1 cellular context compared by ENCODE assay signal in the genomic region with DNA sequence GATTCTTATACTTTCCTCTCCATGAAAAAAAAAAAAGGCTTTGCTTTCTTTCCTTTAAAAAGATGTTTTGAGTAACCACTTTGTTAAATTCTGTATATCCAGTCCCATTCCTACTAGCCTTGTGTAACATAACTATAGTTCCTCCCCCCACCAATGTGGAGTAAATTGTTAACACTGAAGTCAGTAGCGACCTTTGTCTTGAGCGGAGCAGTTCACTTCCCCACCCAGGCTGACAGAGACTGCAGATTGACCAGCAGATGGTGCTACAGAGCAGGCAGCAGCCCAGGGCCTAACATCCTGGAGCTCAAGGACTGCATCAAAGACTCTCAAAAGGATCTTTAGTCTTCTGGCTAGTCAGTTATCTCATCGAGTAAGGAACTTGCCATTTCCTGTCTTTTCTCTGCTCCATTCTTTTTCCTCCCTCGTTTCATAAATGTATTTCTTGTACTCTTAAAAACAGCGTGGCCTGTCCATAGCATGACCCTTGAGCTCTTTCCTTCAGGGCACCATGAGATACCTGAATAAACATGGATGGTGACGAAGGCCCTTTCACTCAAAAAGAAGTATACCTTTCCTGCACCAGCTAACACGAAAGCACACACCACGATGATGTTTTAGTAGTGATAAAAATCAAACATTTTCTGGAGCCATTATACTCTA.
TF ChIP-seq lines count a peak whose summit lies in the region.

No MANE protein-coding gene starts in this region.

TF ChIP-seq in HepG2, 621 proteins besides CTCF, POLR2A, EP300 and RAD21 (continued from another document and continues in another):
- TF ChIP-seq, protein P1, sequence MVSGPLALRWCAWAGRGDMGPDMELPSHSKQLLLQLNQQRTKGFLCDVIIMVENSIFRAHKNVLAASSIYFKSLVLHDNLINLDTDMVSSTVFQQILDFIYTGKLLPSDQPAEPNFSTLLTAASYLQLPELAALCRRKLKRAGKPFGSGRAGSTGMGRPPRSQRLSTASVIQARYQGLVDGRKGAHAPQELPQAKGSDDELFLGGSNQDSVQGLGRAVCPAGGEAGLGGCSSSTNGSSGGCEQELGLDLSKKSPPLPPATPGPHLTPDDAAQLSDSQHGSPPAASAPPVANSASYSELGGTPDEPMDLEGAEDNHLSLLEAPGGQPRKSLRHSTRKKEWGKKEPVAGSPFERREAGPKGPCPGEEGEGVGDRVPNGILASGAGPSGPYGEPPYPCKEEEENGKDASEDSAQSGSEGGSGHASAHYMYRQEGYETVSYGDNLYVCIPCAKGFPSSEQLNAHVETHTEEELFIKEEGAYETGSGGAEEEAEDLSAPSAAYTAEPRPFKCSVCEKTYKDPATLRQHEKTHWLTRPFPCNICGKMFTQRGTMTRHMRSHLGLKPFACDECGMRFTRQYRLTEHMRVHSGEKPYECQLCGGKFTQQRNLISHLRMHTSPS (CRISPR knock-in tag; IDR thresholded peaks at IDR 0.05; ENCODE audit: low read depth), result no peak
- TF ChIP-seq NCOA2 (CRISPR knock-in tag; IDR thresholded peaks at IDR 0.05) (peak; percentile 53; the same call in 1 of the 2 replicates), AGO2 (optimal IDR thresholded peaks at IDR 0.05; ENCODE audit: low read depth, low read length) (no peak), HNF4A (CRISPR knock-in tag; IDR thresholded peaks at IDR 0.05) (peak; percentile 88), JUND (CRISPR knock-in tag; IDR thresholded peaks at IDR 0.05) (0 out of 2 replicates have a peak, but pooled peaks have one; percentile 31), KDM3A (CRISPR knock-in tag; IDR thresholded peaks at IDR 0.05; ENCODE audit: low read depth) (no peak), GTF2F1 (IDR thresholded peaks at IDR 0.05; ENCODE audit: low read length) (no peak), ZNF567 (CRISPR knock-in tag; IDR thresholded peaks at IDR 0.05; ENCODE audit: borderline replicate concordance) (no peak), ZNF556 (CRISPR knock-in tag; IDR thresholded peaks at IDR 0.05; ENCODE audit: borderline replicate concordance) (peak; percentile 56; the same call in 1 of the 2 replicates), SP140L (CRISPR knock-in tag; IDR thresholded peaks at IDR 0.05; ENCODE audit: borderline replicate concordance) (no peak), RBAK (CRISPR knock-in tag; IDR thresholded peaks at IDR 0.05) (no peak), CBFB (CRISPR knock-in tag; IDR thresholded peaks at IDR 0.05) (no peak), MYC (CRISPR knock-in tag; IDR thresholded peaks at IDR 0.05; ENCODE audit: borderline replicate concordance) (peak; percentile 40; the same call in 1 of the 2 replicates), KMT2A (CRISPR knock-in tag; IDR thresholded peaks at IDR 0.05) (0 out of 2 replicates have a peak, but pooled peaks have one; percentile 40), ZNF547 (CRISPR knock-in tag; IDR thresholded peaks at IDR 0.05) (no peak), ZNF577 (CRISPR knock-in tag; IDR thresholded peaks at IDR 0.05; ENCODE audit: borderline replicate concordance, low read depth) (no peak), ZNF772 (CRISPR knock-in tag; IDR thresholded peaks at IDR 0.05) (no peak), ZNF713 (CRISPR knock-in tag; IDR thresholded peaks at IDR 0.05) (no peak), SPEN (CRISPR knock-in tag; IDR thresholded peaks at IDR 0.05; ENCODE audit: low read depth) (0 out of 2 replicates have a peak, but pooled peaks have one; percentile 28), CREB1 (IDR thresholded peaks at IDR 0.05) (no peak), CREB1 (CRISPR knock-in tag; IDR thresholded peaks at IDR 0.05) (peak; percentile 42; the same call in 1 of the 2 replicates), MIER2 (CRISPR knock-in tag; IDR thresholded peaks at IDR 0.05) (peak; percentile 59; the same call in 1 of the 2 replicates), FOXK2 (IDR thresholded peaks at IDR 0.05) (no peak), PCBP1 (IDR thresholded peaks at IDR 0.05; ENCODE audit: borderline replicate concordance, low read depth, low read length) (no peak), GATA4 (IDR thresholded peaks at IDR 0.05; ENCODE audit: borderline replicate concordance, low read depth) (no peak), MTF1 (CRISPR knock-in tag; IDR thresholded peaks at IDR 0.05) (no peak), RNF2 (conservative IDR thresholded peaks at IDR 0.05; ENCODE audit: low read depth) (no peak), ZNF256 (CRISPR knock-in tag; conservative IDR thresholded peaks at IDR 0.05) (no peak), NONO (IDR thresholded peaks at IDR 0.05) (no peak), NONO (CRISPR knock-in tag; conservative IDR thresholded peaks at IDR 0.05) (peak; percentile 51; the same call in 1 of the 2 replicates), SIX4 (CRISPR knock-in tag; IDR thresholded peaks at IDR 0.05) (no peak), BHLHE40 (IDR thresholded peaks at IDR 0.05; ENCODE audit: low read length) (no peak), HNRNPL (IDR thresholded peaks at IDR 0.05; ENCODE audit: low read depth, low read length) (no peak), ETV5 (CRISPR knock-in tag; IDR thresholded peaks at IDR 0.05; ENCODE audit: borderline replicate concordance) (peak; percentile 57; the same call in 1 of the 2 replicates), POLR2G (IDR thresholded peaks at IDR 0.05; ENCODE audit: low read depth, low read length) (no peak), TEAD2 (CRISPR knock-in tag; IDR thresholded peaks at IDR 0.05) (no peak), EZH2 (conservative IDR thresholded peaks at IDR 0.05; ENCODE audit: low read depth, low read length) (no peak)
- TF ChIP-seq, protein P2, sequence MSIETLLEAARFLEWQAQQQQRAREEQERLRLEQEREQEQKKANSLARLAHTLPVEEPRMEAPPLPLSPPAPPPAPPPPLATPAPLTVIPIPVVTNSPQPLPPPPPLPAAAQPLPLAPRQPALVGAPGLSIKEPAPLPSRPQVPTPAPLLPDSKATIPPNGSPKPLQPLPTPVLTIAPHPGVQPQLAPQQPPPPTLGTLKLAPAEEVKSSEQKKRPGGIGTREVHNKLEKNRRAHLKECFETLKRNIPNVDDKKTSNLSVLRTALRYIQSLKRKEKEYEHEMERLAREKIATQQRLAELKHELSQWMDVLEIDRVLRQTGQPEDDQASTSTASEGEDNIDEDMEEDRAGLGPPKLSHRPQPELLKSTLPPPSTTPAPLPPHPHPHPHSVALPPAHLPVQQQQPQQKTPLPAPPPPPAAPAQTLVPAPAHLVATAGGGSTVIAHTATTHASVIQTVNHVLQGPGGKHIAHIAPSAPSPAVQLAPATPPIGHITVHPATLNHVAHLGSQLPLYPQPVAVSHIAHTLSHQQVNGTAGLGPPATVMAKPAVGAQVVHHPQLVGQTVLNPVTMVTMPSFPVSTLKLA (IDR thresholded peaks at IDR 0.05), result no peak
- TF ChIP-seq, protein P3, sequence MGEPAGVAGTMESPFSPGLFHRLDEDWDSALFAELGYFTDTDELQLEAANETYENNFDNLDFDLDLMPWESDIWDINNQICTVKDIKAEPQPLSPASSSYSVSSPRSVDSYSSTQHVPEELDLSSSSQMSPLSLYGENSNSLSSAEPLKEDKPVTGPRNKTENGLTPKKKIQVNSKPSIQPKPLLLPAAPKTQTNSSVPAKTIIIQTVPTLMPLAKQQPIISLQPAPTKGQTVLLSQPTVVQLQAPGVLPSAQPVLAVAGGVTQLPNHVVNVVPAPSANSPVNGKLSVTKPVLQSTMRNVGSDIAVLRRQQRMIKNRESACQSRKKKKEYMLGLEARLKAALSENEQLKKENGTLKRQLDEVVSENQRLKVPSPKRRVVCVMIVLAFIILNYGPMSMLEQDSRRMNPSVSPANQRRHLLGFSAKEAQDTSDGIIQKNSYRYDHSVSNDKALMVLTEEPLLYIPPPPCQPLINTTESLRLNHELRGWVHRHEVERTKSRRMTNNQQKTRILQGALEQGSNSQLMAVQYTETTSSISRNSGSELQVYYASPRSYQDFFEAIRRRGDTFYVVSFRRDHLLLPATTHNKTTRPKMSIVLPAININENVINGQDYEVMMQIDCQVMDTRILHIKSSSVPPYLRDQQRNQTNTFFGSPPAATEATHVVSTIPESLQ (CRISPR knock-in tag; conservative IDR thresholded peaks at IDR 0.05), result 0 out of 2 replicates have a peak, but pooled peaks have one; percentile 25
- TF ChIP-seq, protein P4, sequence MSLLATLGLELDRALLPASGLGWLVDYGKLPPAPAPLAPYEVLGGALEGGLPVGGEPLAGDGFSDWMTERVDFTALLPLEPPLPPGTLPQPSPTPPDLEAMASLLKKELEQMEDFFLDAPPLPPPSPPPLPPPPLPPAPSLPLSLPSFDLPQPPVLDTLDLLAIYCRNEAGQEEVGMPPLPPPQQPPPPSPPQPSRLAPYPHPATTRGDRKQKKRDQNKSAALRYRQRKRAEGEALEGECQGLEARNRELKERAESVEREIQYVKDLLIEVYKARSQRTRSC (CRISPR knock-in tag; IDR thresholded peaks at IDR 0.05; ENCODE audit: low read depth), result no peak
- TF ChIP-seq, protein P5, sequence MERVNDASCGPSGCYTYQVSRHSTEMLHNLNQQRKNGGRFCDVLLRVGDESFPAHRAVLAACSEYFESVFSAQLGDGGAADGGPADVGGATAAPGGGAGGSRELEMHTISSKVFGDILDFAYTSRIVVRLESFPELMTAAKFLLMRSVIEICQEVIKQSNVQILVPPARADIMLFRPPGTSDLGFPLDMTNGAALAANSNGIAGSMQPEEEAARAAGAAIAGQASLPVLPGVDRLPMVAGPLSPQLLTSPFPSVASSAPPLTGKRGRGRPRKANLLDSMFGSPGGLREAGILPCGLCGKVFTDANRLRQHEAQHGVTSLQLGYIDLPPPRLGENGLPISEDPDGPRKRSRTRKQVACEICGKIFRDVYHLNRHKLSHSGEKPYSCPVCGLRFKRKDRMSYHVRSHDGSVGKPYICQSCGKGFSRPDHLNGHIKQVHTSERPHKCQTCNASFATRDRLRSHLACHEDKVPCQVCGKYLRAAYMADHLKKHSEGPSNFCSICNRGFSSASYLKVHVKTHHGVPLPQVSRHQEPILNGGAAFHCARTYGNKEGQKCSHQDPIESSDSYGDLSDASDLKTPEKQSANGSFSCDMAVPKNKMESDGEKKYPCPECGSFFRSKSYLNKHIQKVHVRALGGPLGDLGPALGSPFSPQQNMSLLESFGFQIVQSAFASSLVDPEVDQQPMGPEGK (CRISPR knock-in tag; IDR thresholded peaks at IDR 0.05), result peak; percentile 83
- TF ChIP-seq, protein P6, sequence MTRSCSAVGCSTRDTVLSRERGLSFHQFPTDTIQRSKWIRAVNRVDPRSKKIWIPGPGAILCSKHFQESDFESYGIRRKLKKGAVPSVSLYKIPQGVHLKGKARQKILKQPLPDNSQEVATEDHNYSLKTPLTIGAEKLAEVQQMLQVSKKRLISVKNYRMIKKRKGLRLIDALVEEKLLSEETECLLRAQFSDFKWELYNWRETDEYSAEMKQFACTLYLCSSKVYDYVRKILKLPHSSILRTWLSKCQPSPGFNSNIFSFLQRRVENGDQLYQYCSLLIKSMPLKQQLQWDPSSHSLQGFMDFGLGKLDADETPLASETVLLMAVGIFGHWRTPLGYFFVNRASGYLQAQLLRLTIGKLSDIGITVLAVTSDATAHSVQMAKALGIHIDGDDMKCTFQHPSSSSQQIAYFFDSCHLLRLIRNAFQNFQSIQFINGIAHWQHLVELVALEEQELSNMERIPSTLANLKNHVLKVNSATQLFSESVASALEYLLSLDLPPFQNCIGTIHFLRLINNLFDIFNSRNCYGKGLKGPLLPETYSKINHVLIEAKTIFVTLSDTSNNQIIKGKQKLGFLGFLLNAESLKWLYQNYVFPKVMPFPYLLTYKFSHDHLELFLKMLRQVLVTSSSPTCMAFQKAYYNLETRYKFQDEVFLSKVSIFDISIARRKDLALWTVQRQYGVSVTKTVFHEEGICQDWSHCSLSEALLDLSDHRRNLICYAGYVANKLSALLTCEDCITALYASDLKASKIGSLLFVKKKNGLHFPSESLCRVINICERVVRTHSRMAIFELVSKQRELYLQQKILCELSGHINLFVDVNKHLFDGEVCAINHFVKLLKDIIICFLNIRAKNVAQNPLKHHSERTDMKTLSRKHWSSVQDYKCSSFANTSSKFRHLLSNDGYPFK (CRISPR knock-in tag; IDR thresholded peaks at IDR 0.05; ENCODE audit: borderline replicate concordance), result no peak
- TF ChIP-seq, protein P7, sequence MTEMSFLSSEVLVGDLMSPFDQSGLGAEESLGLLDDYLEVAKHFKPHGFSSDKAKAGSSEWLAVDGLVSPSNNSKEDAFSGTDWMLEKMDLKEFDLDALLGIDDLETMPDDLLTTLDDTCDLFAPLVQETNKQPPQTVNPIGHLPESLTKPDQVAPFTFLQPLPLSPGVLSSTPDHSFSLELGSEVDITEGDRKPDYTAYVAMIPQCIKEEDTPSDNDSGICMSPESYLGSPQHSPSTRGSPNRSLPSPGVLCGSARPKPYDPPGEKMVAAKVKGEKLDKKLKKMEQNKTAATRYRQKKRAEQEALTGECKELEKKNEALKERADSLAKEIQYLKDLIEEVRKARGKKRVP (CRISPR knock-in tag; IDR thresholded peaks at IDR 0.05), result no peak
- TF ChIP-seq, protein P8, sequence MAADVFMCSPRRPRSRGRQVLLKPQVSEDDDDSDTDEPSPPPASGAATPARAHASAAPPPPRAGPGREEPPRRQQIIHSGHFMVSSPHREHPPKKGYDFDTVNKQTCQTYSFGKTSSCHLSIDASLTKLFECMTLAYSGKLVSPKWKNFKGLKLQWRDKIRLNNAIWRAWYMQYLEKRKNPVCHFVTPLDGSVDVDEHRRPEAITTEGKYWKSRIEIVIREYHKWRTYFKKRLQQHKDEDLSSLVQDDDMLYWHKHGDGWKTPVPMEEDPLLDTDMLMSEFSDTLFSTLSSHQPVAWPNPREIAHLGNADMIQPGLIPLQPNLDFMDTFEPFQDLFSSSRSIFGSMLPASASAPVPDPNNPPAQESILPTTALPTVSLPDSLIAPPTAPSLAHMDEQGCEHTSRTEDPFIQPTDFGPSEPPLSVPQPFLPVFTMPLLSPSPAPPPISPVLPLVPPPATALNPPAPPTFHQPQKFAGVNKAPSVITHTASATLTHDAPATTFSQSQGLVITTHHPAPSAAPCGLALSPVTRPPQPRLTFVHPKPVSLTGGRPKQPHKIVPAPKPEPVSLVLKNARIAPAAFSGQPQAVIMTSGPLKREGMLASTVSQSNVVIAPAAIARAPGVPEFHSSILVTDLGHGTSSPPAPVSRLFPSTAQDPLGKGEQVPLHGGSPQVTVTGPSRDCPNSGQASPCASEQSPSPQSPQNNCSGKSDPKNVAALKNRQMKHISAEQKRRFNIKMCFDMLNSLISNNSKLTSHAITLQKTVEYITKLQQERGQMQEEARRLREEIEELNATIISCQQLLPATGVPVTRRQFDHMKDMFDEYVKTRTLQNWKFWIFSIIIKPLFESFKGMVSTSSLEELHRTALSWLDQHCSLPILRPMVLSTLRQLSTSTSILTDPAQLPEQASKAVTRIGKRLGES (CRISPR knock-in tag; IDR thresholded peaks at IDR 0.05; ENCODE audit: borderline replicate concordance), result no peak
- TF ChIP-seq, protein P9, sequence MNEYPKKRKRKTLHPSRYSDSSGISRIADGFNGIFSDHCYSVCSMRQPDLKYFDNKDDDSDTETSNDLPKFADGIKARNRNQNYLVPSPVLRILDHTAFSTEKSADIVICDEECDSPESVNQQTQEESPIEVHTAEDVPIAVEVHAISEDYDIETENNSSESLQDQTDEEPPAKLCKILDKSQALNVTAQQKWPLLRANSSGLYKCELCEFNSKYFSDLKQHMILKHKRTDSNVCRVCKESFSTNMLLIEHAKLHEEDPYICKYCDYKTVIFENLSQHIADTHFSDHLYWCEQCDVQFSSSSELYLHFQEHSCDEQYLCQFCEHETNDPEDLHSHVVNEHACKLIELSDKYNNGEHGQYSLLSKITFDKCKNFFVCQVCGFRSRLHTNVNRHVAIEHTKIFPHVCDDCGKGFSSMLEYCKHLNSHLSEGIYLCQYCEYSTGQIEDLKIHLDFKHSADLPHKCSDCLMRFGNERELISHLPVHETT (CRISPR knock-in tag; conservative IDR thresholded peaks at IDR 0.05), result no peak
